11 cellular contexts compared by ENCODE assay signal in the genomic region with DNA sequence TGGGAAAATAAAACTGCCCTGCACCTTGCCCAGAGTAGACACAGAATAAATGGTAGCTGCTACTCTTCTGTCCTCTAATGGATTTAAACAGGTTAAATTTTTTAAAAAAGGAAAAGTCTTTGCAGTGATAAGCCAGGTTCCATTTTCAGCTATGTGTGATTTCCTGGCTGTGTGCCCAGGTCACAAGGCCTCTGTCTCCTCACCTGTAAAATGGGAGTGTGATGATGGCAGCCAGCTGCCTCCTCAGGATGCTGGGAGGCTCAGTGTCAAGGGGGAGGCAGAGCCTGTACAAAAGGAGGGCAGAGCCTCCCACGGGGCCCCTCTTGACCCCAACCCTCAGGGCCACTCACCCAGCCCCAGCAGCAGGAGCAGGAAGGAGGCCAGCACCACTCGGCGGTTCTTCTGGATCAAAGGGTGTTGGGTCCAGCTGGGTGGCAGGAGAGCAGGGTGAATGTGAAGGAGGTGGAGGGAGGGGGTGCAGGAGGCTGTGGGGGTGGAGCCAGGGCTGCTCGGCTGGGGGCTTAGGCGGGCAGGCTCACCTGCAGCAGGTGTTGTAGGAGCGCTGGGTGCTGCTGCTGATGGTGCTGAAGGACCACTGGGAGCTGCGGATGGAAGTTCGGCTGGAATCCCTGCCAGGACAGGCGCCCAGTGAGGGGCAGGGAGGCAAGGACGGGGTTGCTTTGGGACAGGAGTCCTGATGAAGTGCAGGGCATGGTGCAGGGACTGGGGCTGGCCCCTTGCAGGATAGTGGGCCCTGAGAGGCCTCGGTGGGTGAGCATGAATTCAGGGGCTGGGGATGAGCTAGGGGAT. TPM values are rescaled to one million over a fixed set of nuclear protein-coding genes. Genes with fewer than 3 reads are reported as not detected.
DNase-seq lines count a peak whose midpoint lies in the region; ATAC-seq and TF ChIP-seq lines count a peak whose summit lies in the region.
"Had no signal": no experiment of that assay in that cellular context is flagged by ENCODE, and none has a peak within 500 bp of the region (broad histone marks: within the 10 kb centered on the region; RNA-seq: fewer than 3 reads in every experiment).

No MANE protein-coding gene starts in this region.

- H3K27ac Mint-ChIP-seq in CD8-positive, alpha-beta memory T cell: peak overlapping the region; percentile 39 to 97 (median 73)

- peaks cover 3% of the 10 kb centered on the region; the same call in 1 of the 2 replicates for H3K79me2 ChIP-seq in OCI-LY1 (ENCODE audit: insufficient read depth, low read length)

- no peaks in the 10 kb centered on the region for H4K20me1 ChIP-seq in OCI-LY1 (ENCODE audit: insufficient read depth, low read length)

- H2AFZ ChIP-seq in OCI-LY1 (ENCODE audit: low read length): no peak overlapping the region

- H3K9me3 Mint-ChIP-seq in CD8-positive, alpha-beta memory T cell: no peaks in the 10 kb centered on the region

- H3K4me2 ChIP-seq in OCI-LY1 (ENCODE audit: low read length): peak overlapping the region; percentile 77

- POLR2A ChIA-PET in CD8-positive, alpha-beta memory T cell (lab: Charles Lee): interaction anchor here (0.6 to 3.9 kb wide), 6 partner anchors 25 to 65 kb away, joined by 3 to 38 read pairs (median 13); partner anchors contain the start of genes PPP1CA, PTPRCAP and TBC1D10C

- CTCF ChIA-PET in CD8-positive, alpha-beta memory T cell (lab: Charles Lee): interaction anchor here (0.6 to 4.8 kb wide), 9 partner anchors 15 to 85 kb away, joined by 3 to 38 read pairs (median 5); partner anchors contain the start of genes GPR152, PITPNM1, PPP1CA and PTPRCAP

- DNase-seq in CD8-positive, alpha-beta memory T cell: no peak
- DNase-seq in NCI-H1694 treated with DMSO at 0.1 percent for 48 hours (lab: John Stamatoyannopoulos, UW): no peak
- DNase-seq in cerebellar nuclear complex (lab: John Stamatoyannopoulos, UW): no peak
- no peak for DNase-seq in 8988T
- DNase-seq: NK-92 treated with Interleukin-12 subunit alpha and Interleukin-12 subunit beta, amount 100 ng/mL, for 24 hours had no signal

- ATAC-seq in HG02678 (IDR thresholded peaks at IDR 0.05; ENCODE audit: unreplicated experiment): no peak

- H3K4me3 Mint-ChIP-seq in CD8-positive, alpha-beta memory T cell: peak overlapping the region; percentile 62 to 92 (median 88)

- H3K4me3 ChIP-seq in CD8-positive, alpha-beta memory T cell (ENCODE audit: low read length): no peak overlapping the region
- peak overlapping the region; percentile 75 for H3K4me3 ChIP-seq in OCI-LY1 (ENCODE audit: low read depth, low read length, poor library complexity, severe bottlenecking)
- H3K4me3 ChIP-seq in duodenal mucosa (ENCODE audit: low read depth in 1 of 2, low read length in 2 of 2): peak overlapping the region in 1 of 2 donors; percentile 79
- no peak overlapping the region for H3K4me3 ChIP-seq in neutrophil (ENCODE audit: low read depth in 1 of 2, low read length in 1 of 2)

- no peak overlapping the region for H3K27ac ChIP-seq in CD8-positive, alpha-beta memory T cell (ENCODE audit: low read depth, low read length)
- H3K27ac ChIP-seq in OCI-LY1 (ENCODE audit: low read depth, low read length, poor library complexity, severe bottlenecking) (peak overlapping the region; percentile 96), duodenal mucosa (ENCODE audit: low read depth, low read length) (no peak overlapping the region), neutrophil (peak overlapping the region; percentile 43)

- TF ChIP-seq CTCF in OCI-LY1 (IDR thresholded peaks at IDR 0.05; ENCODE audit: low read length) (no peak), neutrophil (IDR thresholded peaks at IDR 0.05) (no peak)

- H3K27me3 Mint-ChIP-seq in CD8-positive, alpha-beta memory T cell: no peaks in the 10 kb centered on the region

- H3K9me3 ChIP-seq in CD8-positive, alpha-beta memory T cell (ENCODE audit: low read length): no peaks in the 10 kb centered on the region
- no peaks in the 10 kb centered on the region for H3K9me3 ChIP-seq in OCI-LY1 (ENCODE audit: low read length)
- no peaks in the 10 kb centered on the region for H3K9me3 ChIP-seq in duodenal mucosa (ENCODE audit: control insufficient read depth in 1 of 2, low read length in 2 of 2)
- H3K9me3 ChIP-seq in neutrophil: no peaks in the 10 kb centered on the region

- peaks cover 39% of the 10 kb centered on the region for H3K4me1 ChIP-seq in CD8-positive, alpha-beta memory T cell (ENCODE audit: insufficient read depth, low read length)
- H3K4me1 ChIP-seq in OCI-LY1 (ENCODE audit: insufficient read depth, low read length, severe bottlenecking) (peaks cover 48% of the 10 kb centered on the region), duodenal mucosa (ENCODE audit: control insufficient read depth in 1 of 2, insufficient read depth in 2 of 2, low read length in 2 of 2) (peaks cover 26 to 30% of the 10 kb centered on the region in 2 donors), neutrophil (ENCODE audit: control insufficient read depth in 1 of 2, insufficient read depth in 1 of 2, low read depth in 1 of 2, low read length in 1 of 2) (peaks cover 27 to 39% of the 10 kb centered on the region in 2 experiments)

- peaks cover 11 to 48% (median 34%) of the 10 kb centered on the region in 3 donors for H3K4me1 Mint-ChIP-seq in CD8-positive, alpha-beta memory T cell

- H3K36me3 ChIP-seq in CD8-positive, alpha-beta memory T cell (ENCODE audit: insufficient read depth, low read length): no peaks in the 10 kb centered on the region
- H3K36me3 ChIP-seq in OCI-LY1 (ENCODE audit: insufficient read depth, low read length) (peaks cover 7% of the 10 kb centered on the region; the same call in 1 of the 2 replicates), duodenal mucosa (ENCODE audit: control insufficient read depth in 1 of 2, insufficient read depth in 2 of 2, low read length in 2 of 2) (peaks cover 0 to 3% of the 10 kb centered on the region in 2 donors), neutrophil (no peaks in the 10 kb centered on the region)

- H3F3A ChIP-seq in OCI-LY1 (ENCODE audit: insufficient read depth, low read length): peaks cover 8% of the 10 kb centered on the region; the same call in 1 of the 2 replicates

- no peaks in the 10 kb centered on the region for H3K9me2 ChIP-seq in OCI-LY1 (ENCODE audit: low read depth, low read length)

- H3K9ac ChIP-seq in OCI-LY1 (ENCODE audit: low read length) (peak overlapping the region; percentile 86), duodenal mucosa (ENCODE audit: low read depth in 1 of 2, low read length in 2 of 2) (peak overlapping the region; percentile 78 to 80)

- H3K27me3 ChIP-seq in CD8-positive, alpha-beta memory T cell (ENCODE audit: insufficient read depth, low read length, poor library complexity, severe bottlenecking): no peaks in the 10 kb centered on the region
- no peaks in the 10 kb centered on the region for H3K27me3 ChIP-seq in OCI-LY1 (ENCODE audit: insufficient read depth, low read length)
- no peaks in the 10 kb centered on the region for H3K27me3 ChIP-seq in duodenal mucosa (ENCODE audit: control insufficient read depth in 1 of 2, insufficient read depth in 2 of 2, low read length in 2 of 2)
- no peaks in the 10 kb centered on the region for H3K27me3 ChIP-seq in neutrophil

- H3K36me3 Mint-ChIP-seq in CD8-positive, alpha-beta memory T cell: peaks cover 0 to 11% (median 0%) of the 10 kb centered on the region in 3 donors

RNA-seq across cellular contexts. Expression of gene TMEM134, which starts 1.9 kb away (rescaled TPM):
- total RNA-seq in CD8-positive, alpha-beta memory T cell: 10 to 100 TPM; 49.6 to 57.9 TPM
- 152 TPM for polyA plus RNA-seq in CD8-positive, alpha-beta memory T cell

RNA-seq across cellular contexts. Expression of gene CABP4, which starts 12.0 kb away (rescaled TPM):
- under 1 TPM; 0.28 to 0.33 TPM for total RNA-seq in CD8-positive, alpha-beta memory T cell
- polyA plus RNA-seq in CD8-positive, alpha-beta memory T cell: 0.36 TPM
- total RNA-seq: HT1080 had no signal

RNA-seq across cellular contexts. Expression of gene GPR152, which starts 14.6 kb away (rescaled TPM):
- total RNA-seq in CD8-positive, alpha-beta memory T cell: not detected
- 0.87 TPM for polyA plus RNA-seq in CD8-positive, alpha-beta memory T cell
- total RNA-seq: HT1080, myocyte had no signal

RNA-seq across cellular contexts. Expression of gene AIP, which starts 15.7 kb away (rescaled TPM):
- 100 to 1,000 TPM; 160 to 171 TPM for total RNA-seq in CD8-positive, alpha-beta memory T cell
- 210 TPM for polyA plus RNA-seq in CD8-positive, alpha-beta memory T cell

RNA-seq across cellular contexts. Expression of gene CORO1B, which starts 23.9 kb away (rescaled TPM):
- total RNA-seq in CD8-positive, alpha-beta memory T cell: 10 to 100 TPM; 90.3 to 92.8 TPM
- polyA plus RNA-seq in CD8-positive, alpha-beta memory T cell: 12.2 TPM

Comparison
In these comparisons a context has a peak if more than half of its experiments do, and no peak if none do; other contexts are left out.
1. H3K27ac ChIP-seq: peak in OCI-LY1 (single experiment) and neutrophil (single experiment); none in CD8-positive, alpha-beta memory T cell (single experiment) and duodenal mucosa (single experiment).